ENCODE assay signal across 8 cellular contexts in genomic region chr1:230509281-230509977, GRCh38.
A peak's percentile ranks its signal among the peaks of the same experiment; 100 is the strongest.
DNase-seq lines count a peak whose midpoint lies in the region; ATAC-seq lines count a peak whose summit lies in the region.
"Had no signal": no experiment of that assay in that cellular context is flagged by ENCODE, and none has a peak within 500 bp of the region (broad histone marks: within the 10 kb centered on the region; RNA-seq: fewer than 3 reads in every experiment).

No MANE protein-coding gene starts in this region.

- ATAC-seq in GM19397 (IDR thresholded peaks at IDR 0.05; ENCODE audit: unreplicated experiment) (peak; percentile 51), GM19467 (IDR thresholded peaks at IDR 0.05; ENCODE audit: unreplicated experiment) (no peak), GM21526 (IDR thresholded peaks at IDR 0.05; ENCODE audit: low FRiP score, unreplicated experiment) (no peak)
- ATAC-seq: gastrocnemius medialis had no signal

- DNase-seq in LHCN-M2 (ENCODE audit: low read depth): peak; percentile 81
- peak; percentile 57 for DNase-seq in fibroblast of gingiva (ENCODE audit: low read depth)
- DNase-seq in smooth muscle cell of the brain vasculature (ENCODE audit: low read depth, low spot score): peak; percentile 18
- no peak for DNase-seq in NCI-H774 (lab: John Stamatoyannopoulos, UW)
- DNase-seq: gastrocnemius medialis had no signal
